Comparison of ENCODE assay signal across 2 cellular contexts in the genomic region with DNA sequence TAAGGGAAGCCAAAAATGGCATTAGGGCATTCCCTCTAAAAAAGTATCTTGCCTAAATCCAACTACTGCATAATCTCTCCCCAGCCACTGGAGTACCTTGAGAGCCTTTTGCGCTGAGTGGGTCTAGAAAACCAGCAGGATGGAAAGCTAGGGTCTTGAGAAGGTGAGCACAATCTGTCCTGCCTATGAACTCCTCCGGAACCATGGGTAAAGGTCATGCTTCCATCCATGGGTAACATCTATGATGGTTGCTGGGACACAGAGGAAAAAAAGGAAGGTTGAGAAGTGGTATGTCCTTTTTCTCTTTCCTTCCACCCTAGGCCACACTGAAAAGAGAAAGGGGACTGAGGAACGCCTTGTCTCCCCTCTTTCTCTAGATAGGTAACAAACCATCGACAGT.
A peak's percentile ranks its signal among the peaks of the same experiment; 100 is the strongest.
TF ChIP-seq lines count a peak whose summit lies in the region.

No MANE protein-coding gene starts in this region.

TF ChIP-seq in GM12878, 131 proteins besides CTCF, POLR2A, EP300 and RAD21 (continued from another document):
- TF ChIP-seq, protein P1, sequence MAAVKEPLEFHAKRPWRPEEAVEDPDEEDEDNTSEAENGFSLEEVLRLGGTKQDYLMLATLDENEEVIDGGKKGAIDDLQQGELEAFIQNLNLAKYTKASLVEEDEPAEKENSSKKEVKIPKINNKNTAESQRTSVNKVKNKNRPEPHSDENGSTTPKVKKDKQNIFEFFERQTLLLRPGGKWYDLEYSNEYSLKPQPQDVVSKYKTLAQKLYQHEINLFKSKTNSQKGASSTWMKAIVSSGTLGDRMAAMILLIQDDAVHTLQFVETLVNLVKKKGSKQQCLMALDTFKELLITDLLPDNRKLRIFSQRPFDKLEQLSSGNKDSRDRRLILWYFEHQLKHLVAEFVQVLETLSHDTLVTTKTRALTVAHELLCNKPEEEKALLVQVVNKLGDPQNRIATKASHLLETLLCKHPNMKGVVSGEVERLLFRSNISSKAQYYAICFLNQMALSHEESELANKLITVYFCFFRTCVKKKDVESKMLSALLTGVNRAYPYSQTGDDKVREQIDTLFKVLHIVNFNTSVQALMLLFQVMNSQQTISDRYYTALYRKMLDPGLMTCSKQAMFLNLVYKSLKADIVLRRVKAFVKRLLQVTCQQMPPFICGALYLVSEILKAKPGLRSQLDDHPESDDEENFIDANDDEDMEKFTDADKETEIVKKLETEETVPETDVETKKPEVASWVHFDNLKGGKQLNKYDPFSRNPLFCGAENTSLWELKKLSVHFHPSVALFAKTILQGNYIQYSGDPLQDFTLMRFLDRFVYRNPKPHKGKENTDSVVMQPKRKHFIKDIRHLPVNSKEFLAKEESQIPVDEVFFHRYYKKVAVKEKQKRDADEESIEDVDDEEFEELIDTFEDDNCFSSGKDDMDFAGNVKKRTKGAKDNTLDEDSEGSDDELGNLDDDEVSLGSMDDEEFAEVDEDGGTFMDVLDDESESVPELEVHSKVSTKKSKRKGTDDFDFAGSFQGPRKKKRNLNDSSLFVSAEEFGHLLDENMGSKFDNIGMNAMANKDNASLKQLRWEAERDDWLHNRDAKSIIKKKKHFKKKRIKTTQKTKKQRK (IDR thresholded peaks at IDR 0.05; ENCODE audit: low read depth, low read length), result peak; percentile 64

TF ChIP-seq in liver, 16 proteins besides CTCF, POLR2A, EP300 and RAD21 (continued from another document):
- TF ChIP-seq, protein P2, sequence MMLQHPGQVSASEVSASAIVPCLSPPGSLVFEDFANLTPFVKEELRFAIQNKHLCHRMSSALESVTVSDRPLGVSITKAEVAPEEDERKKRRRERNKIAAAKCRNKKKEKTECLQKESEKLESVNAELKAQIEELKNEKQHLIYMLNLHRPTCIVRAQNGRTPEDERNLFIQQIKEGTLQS (IDR thresholded peaks at IDR 0.05), result no peak
- no peak for TF ChIP-seq FOXA2 (IDR thresholded peaks at IDR 0.05)
- no peak for TF ChIP-seq FOXA1 (IDR thresholded peaks at IDR 0.05)
TF ChIP-seq in liver: peak in this region for 0.
